ENCODE assay signal across 8 cellular contexts in the genomic region with DNA sequence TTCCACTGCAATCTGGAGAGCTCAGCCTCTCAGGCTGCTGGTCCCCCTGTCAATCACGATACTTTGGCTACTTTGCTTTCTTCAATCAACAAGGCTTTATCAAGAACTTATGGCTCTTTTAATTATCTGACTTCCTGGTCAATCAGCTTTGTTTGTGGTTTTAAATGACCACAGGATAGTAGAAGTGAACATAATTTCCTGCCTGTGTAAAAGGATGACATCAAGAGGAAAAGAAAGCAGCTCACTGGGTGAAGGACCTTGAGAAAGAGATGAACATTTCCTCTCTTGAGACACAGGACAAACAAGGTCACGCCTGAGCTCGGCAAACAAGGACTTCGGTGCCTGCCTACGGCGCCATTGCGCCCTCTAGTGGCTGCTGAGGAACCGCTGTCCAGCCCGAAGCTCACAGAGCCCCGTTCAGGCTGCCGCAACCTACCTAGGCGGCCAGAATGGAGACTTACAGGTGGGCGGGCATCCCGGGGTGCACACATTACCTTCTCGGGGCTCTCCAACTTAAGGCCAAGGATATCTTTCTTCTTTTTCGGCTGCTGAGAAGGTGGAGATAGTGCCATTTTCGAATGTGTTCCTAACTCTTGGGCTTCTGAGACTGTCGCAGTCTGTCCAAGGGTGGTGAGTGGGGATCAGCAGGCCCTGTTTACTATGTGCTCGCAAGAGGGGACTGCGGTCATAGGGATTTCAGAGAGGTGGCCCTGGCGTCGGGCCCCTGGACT. TPM values are rescaled to one million over a fixed set of nuclear protein-coding genes. Genes with fewer than 3 reads are reported as not detected.
DNase-seq lines count a peak whose midpoint lies in the region; ATAC-seq and TF ChIP-seq lines count a peak whose summit lies in the region.

No MANE protein-coding gene starts in this region.

- ATAC-seq in GM21367 (IDR thresholded peaks at IDR 0.05; ENCODE audit: unreplicated experiment): peak; percentile 84

- no peak overlapping the region for H3K27ac ChIP-seq in OCI-LY3 (ENCODE audit: low read length)

- no peaks in the 10 kb centered on the region for H3K36me3 ChIP-seq in OCI-LY3 (replicated peaks; ENCODE audit: low read depth, low read length)

- peaks cover 31% of the 10 kb centered on the region for H3K4me1 ChIP-seq in OCI-LY3 (ENCODE audit: low read length)

- H4K20me1 ChIP-seq in OCI-LY3 (ENCODE audit: insufficient read depth, low read length): no peaks in the 10 kb centered on the region

- DNase-seq in Caki2 (ENCODE audit: low read depth) (peak; percentile 78), HS-27A (ENCODE audit: low read depth) (peak; percentile 60), activated T-cell treated with anti-CD3 and anti-CD28 coated beads for 24 hours (ENCODE audit: low read depth) (peak; percentile 81), erythroblast (lab: John Stamatoyannopoulos, UW) (peak; percentile 83 to 91), myocyte (ENCODE audit: low read depth) (peak; percentile 86)
- peak; percentile 74 to 76 for DNase-seq in stimulated activated CD8-positive, alpha-beta memory T cell treated with anti-CD3 and anti-CD28 coated beads, Interleukin-7, amount 100 ng/mL, for 1 hour (ENCODE audit: low read depth in 2 of 2)

- peak overlapping the region; percentile 97 for H2AFZ ChIP-seq in OCI-LY3 (ENCODE audit: low read depth, low read length)

- peak; percentile 98 for TF ChIP-seq CTCF in OCI-LY3 (IDR thresholded peaks at IDR 0.05; ENCODE audit: low read depth, low read length)

- H3K27me3 ChIP-seq in OCI-LY3 (ENCODE audit: low read depth, low read length): no peaks in the 10 kb centered on the region

- no peaks in the 10 kb centered on the region for H3K79me2 ChIP-seq in OCI-LY3 (ENCODE audit: low read length)

- TF ChIP-seq POLR2A in erythroblast (IDR thresholded peaks at IDR 0.05; ENCODE audit: low read length): no peak

- H3K9ac ChIP-seq in OCI-LY3 (ENCODE audit: low read length): peak overlapping the region; percentile 24; the same call in 1 of the 2 replicates

- in situ Hi-C loops in Caki2 (cut with HindIII; ENCODE audit: low pct_unique_long_range_greater_than_20kb, low sequenced_read_pairs): no loop called here

- peak overlapping the region; percentile 90 for H3K4me2 ChIP-seq in OCI-LY3 (ENCODE audit: low read length)

- no peaks in the 10 kb centered on the region for H3K9me3 ChIP-seq in OCI-LY3 (ENCODE audit: insufficient read depth, low read length)

- peak overlapping the region; percentile 66 for H3K4me3 ChIP-seq in OCI-LY3 (ENCODE audit: low read length)

RNA-seq across cellular contexts. Expression of a gene that starts 54.0 kb away (rescaled TPM):
- not detected in 2 replicates for total RNA-seq in Caki2 (2014; rRNA removed; shearing (Covaris generic); ENCODE audit: low replicate concordance)
- total RNA-seq in myocyte: 0.11 TPM in 1 of 2 replicates, not detected in the other
- 0.25 TPM for polyA plus RNA-seq in myocyte (2012)
